ENCODE assay signal across 17 cellular contexts in the genomic region with DNA sequence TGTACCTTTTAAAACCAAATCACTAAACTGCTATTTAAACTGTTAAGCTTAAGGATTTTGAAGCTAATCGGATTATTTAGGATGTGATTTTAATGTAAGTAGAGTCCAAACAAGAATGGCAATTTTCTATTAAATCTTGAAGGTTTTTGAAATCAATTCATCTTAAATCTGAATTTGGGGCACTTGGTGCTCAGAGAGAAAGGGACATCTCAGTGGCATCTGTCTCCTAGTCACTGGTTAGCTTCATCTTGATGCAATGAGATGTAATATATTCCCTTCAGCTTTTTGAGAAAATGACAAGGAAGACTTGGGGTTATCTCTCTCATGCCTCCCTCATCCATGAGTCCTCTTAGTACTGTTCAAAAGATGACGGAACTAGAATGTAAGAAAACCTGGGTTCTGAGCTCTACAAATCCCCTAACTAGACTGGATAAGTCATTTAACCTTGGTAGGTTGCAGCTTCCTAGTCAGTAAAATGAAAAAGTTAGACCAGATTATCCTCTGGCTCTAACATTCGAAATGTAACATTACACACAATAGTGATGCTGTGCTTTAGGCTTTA.
DNase-seq lines count a peak whose midpoint lies in the region; ATAC-seq, FAIRE-seq and TF ChIP-seq lines count a peak whose summit lies in the region.
"Had no signal": no experiment of that assay in that cellular context is flagged by ENCODE, and none has a peak within 500 bp of the region (broad histone marks: within the 10 kb centered on the region; RNA-seq: fewer than 3 reads in every experiment).

No MANE protein-coding gene starts in this region.

- TF ChIP-seq CTCF in A549 (IDR thresholded peaks at IDR 0.05) (no peak), K562 (IDR thresholded peaks at IDR 0.05 in 2 of 3, conservative IDR thresholded peaks at IDR 0.05 in 1 of 3; ENCODE audit: insufficient read depth in 2 of 3, low read depth in 1 of 3, low read length in 3 of 3) (no peak), upper lobe of left lung (IDR thresholded peaks at IDR 0.05) (no peak), WERI-Rb-1 (IDR thresholded peaks at IDR 0.05; ENCODE audit: low read depth, low read length) (no peak)

- H3K79me2 ChIP-seq in K562 (ENCODE audit: control insufficient read depth, insufficient read depth, low read length), result no peaks in the 10 kb centered on the region

- no peaks in the 10 kb centered on the region for H3K36me3 ChIP-seq in K562 (ENCODE audit: control insufficient read depth, insufficient read depth, low read length)
- H3K36me3 ChIP-seq in upper lobe of left lung, result no peaks in the 10 kb centered on the region
- no peaks in the 10 kb centered on the region for H3K36me3 ChIP-seq in WERI-Rb-1

- H3K9me3 ChIP-seq in A549 (no peaks in the 10 kb centered on the region), K562 (replicated peaks; ENCODE audit: control insufficient read depth, insufficient read depth, low read depth, low read length) (no peaks in the 10 kb centered on the region), upper lobe of left lung (no peaks in the 10 kb centered on the region), WERI-Rb-1 (ENCODE audit: severe bottlenecking) (no peaks in the 10 kb centered on the region)

- H2AFZ ChIP-seq in K562 (ENCODE audit: low read depth, low read length), result no peak overlapping the region

- no peak overlapping the region for H3K4me3 ChIP-seq in A549
- no peak overlapping the region for H3K4me3 ChIP-seq in K562
- H3K4me3 ChIP-seq in upper lobe of left lung, result no peak overlapping the region
- no peak overlapping the region for H3K4me3 ChIP-seq in WERI-Rb-1 (ENCODE audit: low read depth, low read length)

- peak overlapping the region; percentile 80 to 81; a peak in 4 of 6 replicates for H3K27ac ChIP-seq in A549
- no peak overlapping the region for H3K27ac ChIP-seq in K562 (ENCODE audit: extremely low read depth, low read depth, low read length)
- H3K27ac ChIP-seq in upper lobe of left lung, result no peak overlapping the region
- no peak overlapping the region for H3K27ac ChIP-seq in WERI-Rb-1

- H3K9ac ChIP-seq in K562 (ENCODE audit: insufficient read depth in 1 of 2, low read depth in 2 of 2, low read length in 2 of 2), result no peak overlapping the region

- DNase-seq in A549 (ENCODE audit: low read depth in 1 of 2, low spot score in 1 of 2), result no peak
- peak; percentile 19 for DNase-seq in NCI-H82 (lab: John Stamatoyannopoulos, UW)
- no peak for DNase-seq in K562 (ENCODE audit: extremely low read depth in 1 of 4, low spot score in 3 of 4)
- DNase-seq in upper lobe of left lung, result no peak
- no peak for DNase-seq in mesenteric fat pad (ENCODE audit: low spot score)
- no peak for DNase-seq in WERI-Rb-1
- DNase-seq: 8988T; C1 segment of cervical spinal cord; CD4-positive, alpha-beta memory T cell; COR-L47; DMS153; DND-41; GOT3; H7; HCEC 1CT had no signal

- POLR2A ChIA-PET in A549 (lab: Yijun Ruan, JAX), result no interaction called here
- POLR2A ChIA-PET in K562 (lab: Yijun Ruan, JAX), result interaction anchor here (1.2 to 2.6 kb wide), 4 partner anchors 11 to 53 kb away, joined by 3 to 7 read pairs (median 4); no protein-coding TSS in a partner anchor

- H3K4me2 ChIP-seq in A549 (no peak overlapping the region), K562 (ENCODE audit: insufficient read depth, low read length) (no peak overlapping the region)

- no peaks in the 10 kb centered on the region for H3K9me1 ChIP-seq in K562 (ENCODE audit: control insufficient read depth, insufficient read depth, low read length)

- H3K4me1 ChIP-seq in A549 (peaks cover 44% of the 10 kb centered on the region), K562 (replicated peaks in 1 of 2; ENCODE audit: control insufficient read depth in 2 of 2, insufficient read depth in 2 of 2, low read length in 2 of 2) (peaks cover 2 to 31% of the 10 kb centered on the region in 2 experiments; a peak in 4 of 5 replicates), upper lobe of left lung (peaks cover 0 to 3% (median 1%) of the 10 kb centered on the region in 4 donors)

- CTCF ChIA-PET in A549 (lab: Yijun Ruan, JAX) (interaction anchor here (1.0 to 1.2 kb wide), 3 partner anchors 9 to 18 kb away, joined by 3 read pairs; no protein-coding TSS in a partner anchor), K562 (lab: Yijun Ruan, JAX; ENCODE audit: low intra/inter-chr PET ratio) (no interaction called here)

- H3K27me3 ChIP-seq in K562 (ENCODE audit: control insufficient read depth in 2 of 2, insufficient read depth in 2 of 2, low read length in 2 of 2) (no peaks in the 10 kb centered on the region), upper lobe of left lung (no peaks in the 10 kb centered on the region), WERI-Rb-1 (ENCODE audit: insufficient read depth, low read depth, severe bottlenecking) (no peaks in the 10 kb centered on the region)

- no peaks in the 10 kb centered on the region for H4K20me1 ChIP-seq in K562 (replicated peaks; ENCODE audit: control insufficient read depth, insufficient read depth, low read length)

- TF ChIP-seq RAD21 in A549 (conservative IDR thresholded peaks at IDR 0.05 in 1 of 2, IDR thresholded peaks at IDR 0.05 in 1 of 2) (no peak), K562 (CRISPR knock-in tag; conservative IDR thresholded peaks at IDR 0.05 in 1 of 2, IDR thresholded peaks at IDR 0.05 in 1 of 2) (no peak)

- peak; percentile 61 for FAIRE-seq in A549 (lab: Jason Lieb, UNC)
- FAIRE-seq in K562 (lab: Jason Lieb, UNC), result no peak
- FAIRE-seq: G401.6, GM12892 had no signal

- 92% methylated on average over 3 of the region's 3 CpGs for WGBS in A549 (ENCODE audit: missing lambda C conversion rate)
- 57% methylated on average over 3 of the region's 3 CpGs for WGBS in K562 (ENCODE audit: insufficient coverage, low coverage, missing lambda C conversion rate)
- 89 to 96% methylated on average over 3 of the region's 3 CpGs for WGBS in upper lobe of left lung, 2 donors

- TF ChIP-seq POLR2A in A549 (IDR thresholded peaks at IDR 0.05; ENCODE audit: low read length), result no peak
- no peak for TF ChIP-seq POLR2A in K562 (conservative IDR thresholded peaks at IDR 0.05)
- TF ChIP-seq POLR2A in upper lobe of left lung (IDR thresholded peaks at IDR 0.05), result no peak

- ATAC-seq in A549 (no peak), K562 (no peak), upper lobe of left lung (ENCODE audit: low FRiP score in 2 of 2) (no peak)

- TF ChIP-seq EP300 in A549 (IDR thresholded peaks at IDR 0.05) (no peak), K562 (IDR thresholded peaks at IDR 0.05; ENCODE audit: low read length) (no peak), upper lobe of left lung (IDR thresholded peaks at IDR 0.05) (no peak)

- intact Hi-C loops in K562 (cut with micrococcal nuclease), result loop anchor here (5.0 kb wide), 1 partner anchor 72 kb away; no protein-coding TSS in a partner anchor

- in situ Hi-C loops in K562 (cut with MboI), result no loop called here

- BruUV-seq in K562 (replicated peaks; lab: Mats Ljungman, UMichigan), result no TSS peak

TF ChIP-seq in A549, 52 proteins besides CTCF, POLR2A, EP300 and RAD21:
- TF ChIP-seq PBX3 (IDR thresholded peaks at IDR 0.05), result no peak
- no peak for TF ChIP-seq BHLHE40 (IDR thresholded peaks at IDR 0.05; ENCODE audit: low read depth, low read length)
TF ChIP-seq in A549: peak in this region for 0.

TF ChIP-seq in K562, 482 proteins besides CTCF, POLR2A, EP300 and RAD21 (continues in another document):
- TF ChIP-seq ZNF707 (CRISPR knock-in tag; conservative IDR thresholded peaks at IDR 0.05) (no peak), ERF (CRISPR knock-in tag; IDR thresholded peaks at IDR 0.05) (no peak), CEBPB (tag; IDR thresholded peaks at IDR 0.05) (no peak), HNRNPLL (IDR thresholded peaks at IDR 0.05; ENCODE audit: low read depth, low read length, poor library complexity, severe bottlenecking) (no peak), HIVEP1 (CRISPR knock-in tag; IDR thresholded peaks at IDR 0.05) (no peak), NR3C1 (CRISPR knock-in tag; IDR thresholded peaks at IDR 0.05) (no peak), PTBP1 (IDR thresholded peaks at IDR 0.05; ENCODE audit: low read depth, low read length) (no peak), ZFP1 (CRISPR knock-in tag; IDR thresholded peaks at IDR 0.05) (no peak), FUS (optimal IDR thresholded peaks at IDR 0.05; ENCODE audit: low read depth, low read length) (no peak), STAT5B (CRISPR knock-in tag; IDR thresholded peaks at IDR 0.05) (no peak), YBX1 (IDR thresholded peaks at IDR 0.05) (no peak), E2F6 (IDR thresholded peaks at IDR 0.05; ENCODE audit: borderline replicate concordance in 1 of 2, extremely low read depth in 1 of 2, insufficient read depth in 1 of 2, insufficient read length in 1 of 2, low read depth in 1 of 2, low read length in 1 of 2, poor library complexity in 1 of 2, severe bottlenecking in 1 of 2) (no peak), HMGN3 (IDR thresholded peaks at IDR 0.05; ENCODE audit: borderline replicate concordance, extremely low read depth, insufficient read length, low read depth, low read length) (no peak)
- TF ChIP-seq, protein P1, sequence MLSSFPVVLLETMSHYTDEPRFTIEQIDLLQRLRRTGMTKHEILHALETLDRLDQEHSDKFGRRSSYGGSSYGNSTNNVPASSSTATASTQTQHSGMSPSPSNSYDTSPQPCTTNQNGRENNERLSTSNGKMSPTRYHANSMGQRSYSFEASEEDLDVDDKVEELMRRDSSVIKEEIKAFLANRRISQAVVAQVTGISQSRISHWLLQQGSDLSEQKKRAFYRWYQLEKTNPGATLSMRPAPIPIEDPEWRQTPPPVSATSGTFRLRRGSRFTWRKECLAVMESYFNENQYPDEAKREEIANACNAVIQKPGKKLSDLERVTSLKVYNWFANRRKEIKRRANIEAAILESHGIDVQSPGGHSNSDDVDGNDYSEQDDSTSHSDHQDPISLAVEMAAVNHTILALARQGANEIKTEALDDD (IDR thresholded peaks at IDR 0.05), result peak; percentile 75; the same call in 1 of the 2 replicates
- TF ChIP-seq, protein P2, sequence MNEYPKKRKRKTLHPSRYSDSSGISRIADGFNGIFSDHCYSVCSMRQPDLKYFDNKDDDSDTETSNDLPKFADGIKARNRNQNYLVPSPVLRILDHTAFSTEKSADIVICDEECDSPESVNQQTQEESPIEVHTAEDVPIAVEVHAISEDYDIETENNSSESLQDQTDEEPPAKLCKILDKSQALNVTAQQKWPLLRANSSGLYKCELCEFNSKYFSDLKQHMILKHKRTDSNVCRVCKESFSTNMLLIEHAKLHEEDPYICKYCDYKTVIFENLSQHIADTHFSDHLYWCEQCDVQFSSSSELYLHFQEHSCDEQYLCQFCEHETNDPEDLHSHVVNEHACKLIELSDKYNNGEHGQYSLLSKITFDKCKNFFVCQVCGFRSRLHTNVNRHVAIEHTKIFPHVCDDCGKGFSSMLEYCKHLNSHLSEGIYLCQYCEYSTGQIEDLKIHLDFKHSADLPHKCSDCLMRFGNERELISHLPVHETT (CRISPR knock-in tag; conservative IDR thresholded peaks at IDR 0.05 in 1 of 2, IDR thresholded peaks at IDR 0.05 in 1 of 2), result no peak

Comparison
In these comparisons a context has a peak if more than half of its experiments do, and no peak if none do; other contexts are left out.
1. H3K27ac ChIP-seq: peak in A549 (2 of 2); none in K562 (single experiment), upper lobe of left lung (0 of 4) and WERI-Rb-1 (single experiment).